26 cellular contexts compared by ENCODE assay signal in the genomic region with DNA sequence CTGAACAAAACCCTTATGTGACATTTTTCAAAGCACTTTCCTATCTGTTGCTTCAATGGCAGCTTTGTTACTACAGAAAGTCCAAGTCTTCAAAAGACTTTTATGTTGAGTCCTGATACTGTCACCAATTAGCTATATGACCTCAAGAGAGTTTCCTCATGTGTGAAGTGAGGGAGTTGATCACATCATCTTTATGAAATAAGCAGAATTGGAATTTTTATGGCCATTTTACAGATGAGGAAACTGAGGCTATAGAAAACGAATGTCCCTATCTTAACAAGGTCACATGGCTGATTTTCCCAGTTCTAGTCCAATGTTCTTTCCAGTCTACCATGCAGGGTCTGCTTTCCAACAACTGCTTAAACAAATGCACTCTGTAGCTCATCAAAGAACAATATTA. TPM values are rescaled to one million over a fixed set of nuclear protein-coding genes. Genes with fewer than 3 reads are reported as not detected.
DNase-seq lines count a peak whose midpoint lies in the region; ATAC-seq, FAIRE-seq and TF ChIP-seq lines count a peak whose summit lies in the region.
"Had no signal": no experiment of that assay in that cellular context is flagged by ENCODE, and none has a peak within 500 bp of the region (broad histone marks: within the 10 kb centered on the region; RNA-seq: fewer than 3 reads in every experiment).

No MANE protein-coding gene starts in this region.

- H3K9me1 ChIP-seq in K562 (ENCODE audit: control insufficient read depth, insufficient read depth, low read length): no peaks in the 10 kb centered on the region

- H3K9me3 ChIP-seq in left ventricle myocardium inferior (replicated peaks): no peaks in the 10 kb centered on the region
- no peaks in the 10 kb centered on the region for H3K9me3 ChIP-seq in K562 (replicated peaks; ENCODE audit: control insufficient read depth, insufficient read depth, low read depth, low read length)
- no peaks in the 10 kb centered on the region for H3K9me3 ChIP-seq in lower lobe of right lung
- no peaks in the 10 kb centered on the region for H3K9me3 ChIP-seq in prostate gland
- H3K9me3 ChIP-seq: left lung had no signal

- no peak for TF ChIP-seq EP300 in K562 (IDR thresholded peaks at IDR 0.05; ENCODE audit: low read length)

- intact Hi-C loops in left ventricle myocardium inferior (cut with micrococcal nuclease): loop anchor here (5.0 kb wide), 1 partner anchor 106 kb away; no protein-coding TSS in a partner anchor
- intact Hi-C loops in left ventricle myocardium superior (cut with micrococcal nuclease): loop anchor here (5.0 to 10.0 kb wide), 2 partner anchors 58 to 106 kb away; no protein-coding TSS in a partner anchor
- intact Hi-C loops in K562 (cut with micrococcal nuclease): no loop called here
- intact Hi-C loops in lower lobe of right lung (cut with DNase I): no loop called here
- intact Hi-C loops in prostate gland (cut with DNase I): no loop called here
- intact Hi-C loops in Calu3 (cut with micrococcal nuclease; ENCODE audit: unreplicated experiment): no loop called here

- BruUV-seq in K562 (replicated peaks; lab: Mats Ljungman, UMichigan): no TSS peak
- no TSS peak for BruUV-seq in Calu3 (replicated peaks; lab: Mats Ljungman, UMichigan)

- H3K9me3 Mint-ChIP-seq in Calu3 (ENCODE audit: low read depth, unreplicated experiment): no peaks in the 10 kb centered on the region
- H3K9me3 Mint-ChIP-seq: CD8-positive, alpha-beta T cell; stimulated activated naive CD8-positive, alpha-beta T cell treated with anti-CD3 and anti-CD28 coated beads, Interleukin-15, amount 100 ng/mL, for 72 hours; WTC11 had no signal

- H3K4me1 Mint-ChIP-seq in Calu3 (ENCODE audit: low read depth, unreplicated experiment): peaks cover 8% of the 10 kb centered on the region

- POLR2A ChIA-PET in K562 (lab: Yijun Ruan, JAX): no interaction called here

- no peaks in the 10 kb centered on the region for H3K36me3 Mint-ChIP-seq in Calu3 (ENCODE audit: insufficient read depth, unreplicated experiment)
- H3K36me3 Mint-ChIP-seq: CD8-positive, alpha-beta T cell; WTC11 had no signal

- H3K9ac ChIP-seq in K562 (ENCODE audit: insufficient read depth in 1 of 2, low read depth in 2 of 2, low read length in 2 of 2): no peak overlapping the region
- H3K9ac ChIP-seq: parathyroid adenoma had no signal

- H3K36me3 ChIP-seq in left ventricle myocardium inferior: no peaks in the 10 kb centered on the region
- no peaks in the 10 kb centered on the region for H3K36me3 ChIP-seq in K562 (ENCODE audit: control insufficient read depth, insufficient read depth, low read length)
- H3K36me3 ChIP-seq in lower lobe of right lung: no peaks in the 10 kb centered on the region
- no peaks in the 10 kb centered on the region for H3K36me3 ChIP-seq in prostate gland
- H3K36me3 ChIP-seq: left lung had no signal

- H3K4me3 Mint-ChIP-seq in Calu3 (ENCODE audit: low read depth, unreplicated experiment): no peak overlapping the region
- H3K4me3 Mint-ChIP-seq: CD8-positive, alpha-beta T cell; stimulated activated naive CD8-positive, alpha-beta T cell treated with anti-CD3 and anti-CD28 coated beads, Interleukin-15, amount 100 ng/mL, for 72 hours; WTC11 had no signal

- H3K27ac Mint-ChIP-seq in Calu3 (ENCODE audit: unreplicated experiment): no peak overlapping the region
- H3K27ac Mint-ChIP-seq: CD8-positive, alpha-beta T cell; stimulated activated naive CD8-positive, alpha-beta T cell treated with anti-CD3 and anti-CD28 coated beads, Interleukin-15, amount 100 ng/mL, for 72 hours; WTC11 had no signal

- FAIRE-seq in K562 (lab: Jason Lieb, UNC): no peak
- FAIRE-seq: urothelium cell line had no signal

- peak overlapping the region; percentile 67 for H3K4me3 ChIP-seq in left ventricle myocardium inferior
- no peak overlapping the region for H3K4me3 ChIP-seq in K562
- peak overlapping the region; percentile 41 for H3K4me3 ChIP-seq in lower lobe of right lung
- no peak overlapping the region for H3K4me3 ChIP-seq in prostate gland

- in situ Hi-C loops in K562 (cut with MboI): no loop called here

- no peaks in the 10 kb centered on the region for H4K20me1 ChIP-seq in K562 (replicated peaks; ENCODE audit: control insufficient read depth, insufficient read depth, low read length)

- TF ChIP-seq RAD21 in K562 (CRISPR knock-in tag; conservative IDR thresholded peaks at IDR 0.05 in 1 of 2, IDR thresholded peaks at IDR 0.05 in 1 of 2): no peak

- ATAC-seq in left ventricle myocardium superior (no peak), K562 (no peak), lower lobe of right lung (no peak)
- ATAC-seq: CD8-positive, alpha-beta T cell; left lung; PC-3; stimulated activated naive CD8-positive, alpha-beta T cell treated with anti-CD3 and anti-CD28 coated beads, Interleukin-15, amount 100 ng/mL, for 72 hours; WTC11 had no signal

- 0% methylated on average over 1 of the region's 1 CpG for WGBS in K562 (ENCODE audit: insufficient coverage, low coverage, missing lambda C conversion rate)
- 50% methylated on average over 1 of the region's 1 CpG for WGBS in prostate gland

- DNase-seq in left ventricle myocardium inferior (no peak), left ventricle myocardium superior (no peak), K562 (ENCODE audit: extremely low read depth in 1 of 4, low spot score in 3 of 4) (no peak), lower lobe of right lung (no peak), prostate gland (ENCODE audit: low spot score) (no peak), DMS79 (lab: John Stamatoyannopoulos, UW) (no peak), NCI-H226 (no peak), Calu3 (no peak)
- DNase-seq: ACHN; activated CD4-positive, alpha-beta T cell treated with anti-CD3 and anti-CD28 coated beads, Interleukin-2, amount 50 U/mL, for 48 hours; activated naive CD4-positive, alpha-beta T cell; activated T-cell treated with anti-CD3 and anti-CD28 coated beads for 4 hours; amniotic stem cell; CD8-positive, alpha-beta T cell; central memory CD4-positive, alpha-beta T cell; dorsolateral prefrontal cortex; H7; left lung; NCI-H1417 treated with DMSO at 0.1 percent for 48 hours; NCI-H2171; PC-3; stimulated activated naive CD8-positive, alpha-beta T cell treated with anti-CD3 and anti-CD28 coated beads, Interleukin-15, amount 100 ng/mL, for 72 hours had no signal

- no peak overlapping the region for H2AFZ ChIP-seq in K562 (ENCODE audit: low read depth, low read length)
- H2AFZ ChIP-seq: parathyroid adenoma had no signal

- no peaks in the 10 kb centered on the region for H3K79me2 ChIP-seq in K562 (ENCODE audit: control insufficient read depth, insufficient read depth, low read length)
- H3K79me2 ChIP-seq: parathyroid adenoma had no signal

- H3K27me3 ChIP-seq in left ventricle myocardium inferior (ENCODE audit: low read depth): no peaks in the 10 kb centered on the region
- H3K27me3 ChIP-seq in K562 (ENCODE audit: control insufficient read depth in 2 of 2, insufficient read depth in 2 of 2, low read length in 2 of 2): peaks cover 0 to 8% of the 10 kb centered on the region in 2 experiments; a peak in 2 of 5 replicates
- H3K27me3 ChIP-seq in lower lobe of right lung (ENCODE audit: low read depth): no peaks in the 10 kb centered on the region
- H3K27me3 ChIP-seq in prostate gland (replicated peaks; ENCODE audit: insufficient read depth): no peaks in the 10 kb centered on the region

- H3K4me2 ChIP-seq in K562 (ENCODE audit: insufficient read depth, low read length): no peak overlapping the region

- TF ChIP-seq POLR2A in K562 (conservative IDR thresholded peaks at IDR 0.05) (no peak), prostate gland (IDR thresholded peaks at IDR 0.05) (no peak)

- H3K4me1 ChIP-seq in left ventricle myocardium inferior: peaks cover 32% of the 10 kb centered on the region
- H3K4me1 ChIP-seq in K562 (replicated peaks in 1 of 2; ENCODE audit: control insufficient read depth in 2 of 2, insufficient read depth in 2 of 2, low read length in 2 of 2): peaks cover 0 to 9% of the 10 kb centered on the region in 2 experiments; a peak in 3 of 5 replicates
- H3K4me1 ChIP-seq in lower lobe of right lung: no peaks in the 10 kb centered on the region
- peaks cover 2% of the 10 kb centered on the region for H3K4me1 ChIP-seq in prostate gland (replicated peaks)
- H3K4me1 ChIP-seq: left lung, parathyroid adenoma had no signal

- H3K27ac ChIP-seq in left ventricle myocardium inferior (replicated peaks) (peak overlapping the region; percentile 84), K562 (ENCODE audit: extremely low read depth, low read depth, low read length) (no peak overlapping the region), lower lobe of right lung (no peak overlapping the region), prostate gland (no peak overlapping the region)
- H3K27ac ChIP-seq: dorsolateral prefrontal cortex, parathyroid adenoma had no signal

- TF ChIP-seq CTCF in left ventricle myocardium inferior (IDR thresholded peaks at IDR 0.05; ENCODE audit: borderline replicate concordance) (no peak), K562 (IDR thresholded peaks at IDR 0.05 in 2 of 3, conservative IDR thresholded peaks at IDR 0.05 in 1 of 3; ENCODE audit: insufficient read depth in 2 of 3, low read depth in 1 of 3, low read length in 3 of 3) (no peak), lower lobe of right lung (IDR thresholded peaks at IDR 0.05) (no peak), prostate gland (IDR thresholded peaks at IDR 0.05) (no peak), Calu3 (IDR thresholded peaks at IDR 0.05; ENCODE audit: unreplicated experiment) (no peak)

- CTCF ChIA-PET in K562 (lab: Yijun Ruan, JAX; ENCODE audit: low intra/inter-chr PET ratio): no interaction called here
- CTCF ChIA-PET in Calu3 (lab: Charles Lee): no interaction called here

- H3K27me3 Mint-ChIP-seq in Calu3 (ENCODE audit: unreplicated experiment): no peaks in the 10 kb centered on the region

RNA-seq across cellular contexts. Expression of a gene that starts 2.6 kb away (rescaled TPM):
- 25.9 TPM for total RNA-seq in left ventricle myocardium inferior
- total RNA-seq in left ventricle myocardium superior: 41.6 TPM
- total RNA-seq in K562 (2011; cell fraction: chromatin; rRNA removed; ENCODE audit: low replicate concordance): not detected in 2 replicates
- total RNA-seq in K562 (2011; cell fraction: nucleolus; rRNA removed): not detected in 2 replicates
- not detected in 2 replicates for total RNA-seq in K562 (2011; cell fraction: nucleoplasm; rRNA removed)
- not detected in 2 replicates for total RNA-seq in K562 (2014; rRNA removed)
- total RNA-seq in K562 (2014; rRNA removed; fragmentation: Illumina TruSeq; extraction: Trizol): not detected in 2 replicates
- total RNA-seq in K562 (2015; rRNA removed; fragmentation: Illumina TruSeq; extraction: Trizol): not detected in 2 replicates
- total RNA-seq in K562 (2021): 0.04 and 0.07 TPM in 2 replicates
- polyA plus RNA-seq in K562 (2011; rRNA removed): not detected in 2 replicates
- polyA plus RNA-seq in K562 (2011; cell fraction: cytosol; rRNA removed): 0.03 TPM in 1 of 2 replicates, not detected in the other
- 0.04 TPM in 1 of 2 replicates, not detected in the other for polyA plus RNA-seq in K562 (2011; cell fraction: nucleus; rRNA removed)
- polyA plus RNA-seq in K562 (2012): not detected in 2 replicates
- polyA plus RNA-seq in K562 (2014; fragmentation: Illumina TruSeq; extraction: Trizol): not detected in 2 replicates
- not detected for polyA plus RNA-seq in K562 (2014; fragmentation: Nextera tagmentation; extraction: Ambion mirVana)
- 0.01 TPM in 1 of 2 replicates, not detected in the other for polyA plus RNA-seq in K562 (2014; rRNA removed)
- not detected in 2 replicates for polyA minus RNA-seq in K562 (2011; rRNA and poly(A)+ RNA removed)
- 0.27 TPM in 1 of 2 replicates, not detected in the other for polyA minus RNA-seq in K562 (2011; cell fraction: cytosol; rRNA and poly(A)+ RNA removed)
- polyA minus RNA-seq in K562 (2011; cell fraction: nucleus; rRNA and poly(A)+ RNA removed): not detected in 2 replicates
- total RNA-seq in lower lobe of right lung: 21.1 TPM
- total RNA-seq in prostate gland: 10 to 100 TPM; 21.2 to 74.1 TPM
- 24.3 and 38.3 TPM in 2 replicates for total RNA-seq in Calu3 (2022)
- total RNA-seq: CD8-positive, alpha-beta T cell; MCF 10A had no signal

Comparison
In these comparisons a context has a peak if more than half of its experiments do, and no peak if none do; other contexts are left out.
1. H3K4me3 ChIP-seq: peak in left ventricle myocardium inferior (single experiment) and lower lobe of right lung (single experiment); none in K562 (single experiment) and prostate gland (0 of 2).
2. RNA of a gene that starts 2.6 kb away (total RNA-seq): 21.2 to 74.1 TPM in prostate gland, 41.6 TPM in left ventricle myocardium superior (single experiment), 24.3 to 38.3 TPM in Calu3, 25.9 TPM in left ventricle myocardium inferior (single experiment) and 21.1 TPM in lower lobe of right lung (single experiment); 0.04 to 0.07 TPM in K562; every median in the first group is over 10 times any median in the second.
3. intact Hi-C loops: an anchor here in left ventricle myocardium inferior (5.0 kb wide) and left ventricle myocardium superior (5.0 to 10.0 kb wide); none called in K562, lower lobe of right lung, prostate gland and Calu3.